In genomic region chr3:192802957-192803899, GRCh38 we compare ENCODE assay signal across 9 cellular contexts.
A peak's percentile ranks its signal among the peaks of the same experiment; 100 is the strongest.
DNase-seq lines count a peak whose midpoint lies in the region; ATAC-seq and TF ChIP-seq lines count a peak whose summit lies in the region.
"Had no signal": no experiment of that assay in that cellular context is flagged by ENCODE, and none has a peak within 500 bp of the region (broad histone marks: within the 10 kb centered on the region; RNA-seq: fewer than 3 reads in every experiment).

No MANE protein-coding gene starts in this region.

- POLR2A ChIA-PET in PC-9 (lab: Charles Lee; ENCODE audit: unreplicated experiment): no interaction called here

- peaks cover 2% of the 10 kb centered on the region; the same call in 1 of the 2 replicates for H3K4me1 ChIP-seq in Karpas-422 (ENCODE audit: low read length)
- H3K4me1 ChIP-seq in PC-9 (replicated peaks; ENCODE audit: insufficient read depth): no peaks in the 10 kb centered on the region
- H3K4me1 ChIP-seq in esophagus muscularis mucosa: peaks cover 3 to 12% (median 7%) of the 10 kb centered on the region in 4 donors
- H3K4me1 ChIP-seq in neural progenitor cell: peaks cover 7% of the 10 kb centered on the region

- intact Hi-C loops in PC-9 (cut with micrococcal nuclease; ENCODE audit: unreplicated experiment) (loop anchor here (1.0 kb wide), 3 partner anchors 31 to 336 kb away; no protein-coding TSS in a partner anchor), esophagus muscularis mucosa (cut with DNase I) (loop anchor here (2.0 to 5.0 kb wide), 2 partner anchors 234 to 336 kb away; no protein-coding TSS in a partner anchor)

- H3K9ac ChIP-seq in Karpas-422 (ENCODE audit: low read length): no peak overlapping the region
- no peak overlapping the region for H3K9ac ChIP-seq in neural progenitor cell

- H3K27me3 ChIP-seq in Karpas-422 (ENCODE audit: low read length) (no peaks in the 10 kb centered on the region), PC-9 (ENCODE audit: insufficient read depth, low read depth) (no peaks in the 10 kb centered on the region), esophagus muscularis mucosa (no peaks in the 10 kb centered on the region), neural progenitor cell (no peaks in the 10 kb centered on the region)

- H3K27me3 Mint-ChIP-seq in neural progenitor cell (ENCODE audit: insufficient read depth, low read depth): no peaks in the 10 kb centered on the region
- H3K27me3 Mint-ChIP-seq in activated T-helper 17 cell treated with anti-CD3 and anti-CD28 coated beads, Interleukin-2, amount 50 U/mL, for 72 hours: no peaks in the 10 kb centered on the region
- H3K27me3 Mint-ChIP-seq: stimulated activated naive CD8-positive, alpha-beta T cell treated with anti-CD3 and anti-CD28 coated beads, Interleukin-15, Interleukin-2, amounts not matched to agents 100 ng/mL and 50 ng/mL, for 24 hours had no signal

- H3K4me1 Mint-ChIP-seq in neural progenitor cell: peaks cover 4% of the 10 kb centered on the region
- peaks cover 7% of the 10 kb centered on the region for H3K4me1 Mint-ChIP-seq in activated T-helper 17 cell treated with anti-CD3 and anti-CD28 coated beads, Interleukin-2, amount 50 U/mL, for 72 hours

- CTCF ChIA-PET in PC-9 (lab: Charles Lee): interaction anchor here (1.0 kb wide), 1 partner anchor 336 kb away, joined by 3 read pairs; no protein-coding TSS in a partner anchor

- WGBS in esophagus muscularis mucosa: 62% methylated on average over 7 of the region's 7 CpGs

- H3K9me3 Mint-ChIP-seq in neural progenitor cell: no peaks in the 10 kb centered on the region
- H3K9me3 Mint-ChIP-seq in activated T-helper 17 cell treated with anti-CD3 and anti-CD28 coated beads, Interleukin-2, amount 50 U/mL, for 72 hours: no peaks in the 10 kb centered on the region
- H3K9me3 Mint-ChIP-seq: stimulated activated naive CD8-positive, alpha-beta T cell treated with anti-CD3 and anti-CD28 coated beads, Interleukin-15, Interleukin-2, amounts not matched to agents 100 ng/mL and 50 ng/mL, for 24 hours had no signal

- H3K9me3 ChIP-seq in Karpas-422 (ENCODE audit: low read length): no peaks in the 10 kb centered on the region
- no peaks in the 10 kb centered on the region for H3K9me3 ChIP-seq in PC-9 (ENCODE audit: insufficient read depth, low read depth)
- no peaks in the 10 kb centered on the region for H3K9me3 ChIP-seq in esophagus muscularis mucosa
- H3K9me3 ChIP-seq in neural progenitor cell (ENCODE audit: low read depth): no peaks in the 10 kb centered on the region

- H3K36me3 Mint-ChIP-seq in neural progenitor cell: peaks cover 4% of the 10 kb centered on the region
- peaks cover 13% of the 10 kb centered on the region for H3K36me3 Mint-ChIP-seq in activated T-helper 17 cell treated with anti-CD3 and anti-CD28 coated beads, Interleukin-2, amount 50 U/mL, for 72 hours (ENCODE audit: low read depth)

- peak; percentile 64 for DNase-seq in AG20443 (ENCODE audit: low spot score)
- DNase-seq in Karpas-422: peak; percentile 81
- peak in 1 of 2 experiments; percentile 45 for DNase-seq in PC-9
- no peak for DNase-seq in esophagus muscularis mucosa (ENCODE audit: extremely low spot score)
- DNase-seq in neural progenitor cell (ENCODE audit: low spot score): peak; percentile 66
- DNase-seq in omental fat pad (ENCODE audit: low spot score): no peak

- H3F3A ChIP-seq in PC-9 (ENCODE audit: insufficient read depth, low read depth): no peaks in the 10 kb centered on the region
- peaks cover 6% of the 10 kb centered on the region for H3F3A ChIP-seq in neural progenitor cell (ENCODE audit: low read depth)

- H3K79me2 ChIP-seq in Karpas-422 (ENCODE audit: low read length) (no peaks in the 10 kb centered on the region), PC-9 (ENCODE audit: low read depth) (no peaks in the 10 kb centered on the region), neural progenitor cell (ENCODE audit: low read depth) (peaks cover 13% of the 10 kb centered on the region)

- BruUV-seq in PC-9 (replicated peaks; lab: Mats Ljungman, UMichigan): no TSS peak

- H3K4me2 ChIP-seq in Karpas-422 (ENCODE audit: low read depth, low read length, poor library complexity, severe bottlenecking) (no peak overlapping the region), PC-9 (no peak overlapping the region), neural progenitor cell (no peak overlapping the region)

- no peak overlapping the region for H3K4me3 Mint-ChIP-seq in neural progenitor cell
- no peak overlapping the region for H3K4me3 Mint-ChIP-seq in activated T-helper 17 cell treated with anti-CD3 and anti-CD28 coated beads, Interleukin-2, amount 50 U/mL, for 72 hours
- H3K4me3 Mint-ChIP-seq: stimulated activated naive CD8-positive, alpha-beta T cell treated with anti-CD3 and anti-CD28 coated beads, Interleukin-15, Interleukin-2, amounts not matched to agents 100 ng/mL and 50 ng/mL, for 24 hours had no signal

- peak; percentile 88 for TF ChIP-seq CTCF in PC-9 (conservative IDR thresholded peaks at IDR 0.05)
- TF ChIP-seq CTCF in esophagus muscularis mucosa (IDR thresholded peaks at IDR 0.05): peak; percentile 24 to 53 (median 46)
- TF ChIP-seq CTCF in neural progenitor cell (IDR thresholded peaks at IDR 0.05): peak; percentile 75
- TF ChIP-seq CTCF in omental fat pad (IDR thresholded peaks at IDR 0.05): no peak

- ATAC-seq in GM18907 (IDR thresholded peaks at IDR 0.05; ENCODE audit: unreplicated experiment) (peak; percentile 55), omental fat pad (ENCODE audit: low FRiP score) (no peak)
- no peak for ATAC-seq in activated T-helper 17 cell treated with anti-CD3 and anti-CD28 coated beads, Interleukin-2, amount 50 U/mL, for 72 hours (replicated peaks)

- H3K36me3 ChIP-seq in Karpas-422 (ENCODE audit: insufficient read depth, low read length) (no peaks in the 10 kb centered on the region), PC-9 (ENCODE audit: low read depth) (no peaks in the 10 kb centered on the region), esophagus muscularis mucosa (peaks cover 9 to 11% (median 10%) of the 10 kb centered on the region in 4 donors), neural progenitor cell (no peaks in the 10 kb centered on the region)

- TF ChIP-seq EP300 in esophagus muscularis mucosa (IDR thresholded peaks at IDR 0.05): no peak

- no peaks in the 10 kb centered on the region for H3K9me2 ChIP-seq in Karpas-422 (replicated peaks; ENCODE audit: insufficient read depth, low read length)
- no peaks in the 10 kb centered on the region for H3K9me2 ChIP-seq in PC-9 (ENCODE audit: insufficient read depth)

- H3K4me3 ChIP-seq in Karpas-422 (ENCODE audit: low read length) (no peak overlapping the region), PC-9 (no peak overlapping the region), esophagus muscularis mucosa (no peak overlapping the region), neural progenitor cell (no peak overlapping the region)

- H2AFZ ChIP-seq in Karpas-422 (ENCODE audit: low read length): no peak overlapping the region
- no peak overlapping the region for H2AFZ ChIP-seq in PC-9
- H2AFZ ChIP-seq in neural progenitor cell (replicated peaks): no peak overlapping the region

- H3K27ac ChIP-seq in Karpas-422 (ENCODE audit: low read length) (no peak overlapping the region), PC-9 (no peak overlapping the region), esophagus muscularis mucosa (replicated peaks in 1 of 4) (no peak overlapping the region), neural progenitor cell (peak overlapping the region; percentile 14)

- H4K20me1 ChIP-seq in Karpas-422 (ENCODE audit: insufficient read depth, low read depth, low read length) (no peaks in the 10 kb centered on the region), PC-9 (ENCODE audit: insufficient read depth) (no peaks in the 10 kb centered on the region), neural progenitor cell (ENCODE audit: low read depth) (no peaks in the 10 kb centered on the region)

- TF ChIP-seq POLR2A in esophagus muscularis mucosa (IDR thresholded peaks at IDR 0.05; ENCODE audit: low read depth): no peak

- H3K27ac Mint-ChIP-seq in neural progenitor cell: peak overlapping the region; percentile 15
- no peak overlapping the region for H3K27ac Mint-ChIP-seq in activated T-helper 17 cell treated with anti-CD3 and anti-CD28 coated beads, Interleukin-2, amount 50 U/mL, for 72 hours
- H3K27ac Mint-ChIP-seq: stimulated activated naive CD8-positive, alpha-beta T cell treated with anti-CD3 and anti-CD28 coated beads, Interleukin-15, Interleukin-2, amounts not matched to agents 100 ng/mL and 50 ng/mL, for 24 hours had no signal

Comparison
In these comparisons a context has a peak if more than half of its experiments do, and no peak if none do; other contexts are left out.
1. DNase-seq: peak in AG20443 (single experiment), Karpas-422 (single experiment) and neural progenitor cell (single experiment); none in esophagus muscularis mucosa (single experiment) and omental fat pad (single experiment).
2. CTCF ChIP-seq: peak in PC-9 (single experiment), esophagus muscularis mucosa (3 of 3) and neural progenitor cell (single experiment); none in omental fat pad (0 of 3).